ENCODE assay signal across 8 cellular contexts in genomic region chr17:7589204-7589868, GRCh38. TPM values are rescaled to one million over a fixed set of nuclear protein-coding genes. Genes with fewer than 3 reads are reported as not detected.
A peak's percentile ranks its signal among the peaks of the same experiment; 100 is the strongest.
DNase-seq lines count a peak whose midpoint lies in the region; ATAC-seq and TF ChIP-seq lines count a peak whose summit lies in the region.

No MANE protein-coding gene starts in this region.

- TF ChIP-seq CTCF in CD4-positive, alpha-beta T cell (IDR thresholded peaks at IDR 0.05), result peak; percentile 76

- H3K27ac ChIP-seq in CD4-positive, alpha-beta T cell (ENCODE audit: low read depth, low read length), result no peak overlapping the region

- H3K9me3 ChIP-seq in CD4-positive, alpha-beta T cell (ENCODE audit: control insufficient read depth, low read length), result no peaks in the 10 kb centered on the region

- no peak overlapping the region for H3K27ac Mint-ChIP-seq in CD4-positive, alpha-beta T cell
- H3K27ac Mint-ChIP-seq in activated T-cell treated with anti-CD3 and anti-CD28 coated beads, Interleukin-2, amount 50 U/mL, for 72 hours, result no peak overlapping the region

- intact Hi-C loops in CD4-positive, alpha-beta T cell (cut with DNase I, micrococcal nuclease), result loop anchor here (1.0 to 10.0 kb wide), 4 partner anchors 75 to 545 kb away; partner anchors contain the start of genes SLC16A11 (in 1 of the 2) and SLC2A4 (in 1 of the 2)

- H3K27me3 ChIP-seq in CD4-positive, alpha-beta T cell (ENCODE audit: control insufficient read depth, insufficient read depth, low read length), result no peaks in the 10 kb centered on the region

- H3K4me3 Mint-ChIP-seq in CD4-positive, alpha-beta T cell, result no peak overlapping the region
- H3K4me3 Mint-ChIP-seq in activated T-cell treated with anti-CD3 and anti-CD28 coated beads, Interleukin-2, amount 50 U/mL, for 72 hours, result no peak overlapping the region

- POLR2A ChIA-PET in CD4-positive, alpha-beta T cell (lab: Charles Lee), result interaction anchor here (0.6 to 2.5 kb wide), 13 partner anchors 13 to 699 kb away, joined by 3 to 16 read pairs (median 4); partner anchors contain the start of genes FXR2, RANGRF, SAT2 and TMEM102

- CTCF ChIA-PET in CD4-positive, alpha-beta T cell (lab: Charles Lee), result interaction anchor here (0.6 to 1.9 kb wide), 16 partner anchors 9 to 659 kb away, joined by 3 to 17 read pairs (median 4); partner anchors contain the start of genes CD68, CTC1, FXR2 and SENP3

- H3K36me3 Mint-ChIP-seq in CD4-positive, alpha-beta T cell (ENCODE audit: low read depth), result peaks cover 54% of the 10 kb centered on the region
- peaks cover 2 to 11% of the 10 kb centered on the region in 2 donors for H3K36me3 Mint-ChIP-seq in activated T-cell treated with anti-CD3 and anti-CD28 coated beads, Interleukin-2, amount 50 U/mL, for 72 hours (ENCODE audit: insufficient read depth in 2 of 2)

- peak; percentile 47 to 73 (median 58) for DNase-seq in CD4-positive, alpha-beta T cell
- peak; percentile 81 for DNase-seq in NCI-H460 (ENCODE audit: extremely low read depth, low read depth)
- peak; percentile 68 to 72 for DNase-seq in activated T-cell treated with anti-CD3 and anti-CD28 coated beads, Interleukin-2, amount 50 U/mL, for 72 hours
- DNase-seq in middle frontal gyrus (ENCODE audit: extremely low spot score, low spot score), result peak; percentile 80
- DNase-seq in stimulated activated CD8-positive, alpha-beta memory T cell treated with anti-CD3 and anti-CD28 coated beads, Interleukin-15, amount 100 ng/mL, for 48 hours (ENCODE audit: low read depth in 2 of 2), result peak; percentile 40 to 41
- DNase-seq in NCI-H69 (lab: John Stamatoyannopoulos, UW), result no peak
- DNase-seq in NCI-H510A (lab: John Stamatoyannopoulos, UW), result no peak

- no peaks in the 10 kb centered on the region for H3K9me3 Mint-ChIP-seq in CD4-positive, alpha-beta T cell
- H3K9me3 Mint-ChIP-seq in activated T-cell treated with anti-CD3 and anti-CD28 coated beads, Interleukin-2, amount 50 U/mL, for 72 hours, result no peaks in the 10 kb centered on the region

- peaks cover 7% of the 10 kb centered on the region for H3K4me1 Mint-ChIP-seq in CD4-positive, alpha-beta T cell (ENCODE audit: low read depth)
- peaks cover 17% of the 10 kb centered on the region for H3K4me1 Mint-ChIP-seq in activated T-cell treated with anti-CD3 and anti-CD28 coated beads, Interleukin-2, amount 50 U/mL, for 72 hours (ENCODE audit: low read depth)

- peak; percentile 90 for ATAC-seq in CD4-positive, alpha-beta T cell (ENCODE audit: poor library complexity)
- ATAC-seq in activated T-cell treated with anti-CD3 and anti-CD28 coated beads, Interleukin-2, amount 50 U/mL, for 72 hours (replicated peaks in 1 of 2), result peak; percentile 65 to 69
- peak; percentile 63 for ATAC-seq in esophagus mucosa

- H3K27me3 Mint-ChIP-seq in CD4-positive, alpha-beta T cell, result no peaks in the 10 kb centered on the region
- H3K27me3 Mint-ChIP-seq in activated T-cell treated with anti-CD3 and anti-CD28 coated beads, Interleukin-2, amount 50 U/mL, for 72 hours (ENCODE audit: low read depth), result no peaks in the 10 kb centered on the region

RNA-seq across cellular contexts. Expression of gene SOX15, which starts 0.6 kb away (rescaled TPM):
- under 1 TPM in 1 of 2 experiments, not detected in 1; 0.30 TPM for total RNA-seq in CD4-positive, alpha-beta T cell
- total RNA-seq in NCI-H460 (2014; rRNA removed; shearing (Covaris generic)), result 0.47 TPM in 1 of 2 replicates, not detected in the other
- 0.47 and 1.8 TPM in 2 replicates for polyA plus RNA-seq in NCI-H460 (2014; cell fraction: nucleus; rRNA removed)
- total RNA-seq in activated T-cell treated with anti-CD3 and anti-CD28 coated beads, Interleukin-2, amount 50 U/mL, for 72 hours, result under 1 TPM; 0.34 to 0.86 TPM
- total RNA-seq in esophagus mucosa, result 74.0 TPM

RNA-seq across cellular contexts. Expression of gene MPDU1, which starts 5.7 kb away (rescaled TPM):
- 10 to 100 TPM; 12.0 to 12.9 TPM for total RNA-seq in CD4-positive, alpha-beta T cell
- 107 and 133 TPM in 2 replicates for total RNA-seq in NCI-H460 (2014; rRNA removed; shearing (Covaris generic))
- 255 and 322 TPM in 2 replicates for polyA plus RNA-seq in NCI-H460 (2014; cell fraction: nucleus; rRNA removed)
- total RNA-seq in activated T-cell treated with anti-CD3 and anti-CD28 coated beads, Interleukin-2, amount 50 U/mL, for 72 hours, result 10 to 100 TPM; 44.0 to 51.9 TPM
- total RNA-seq in esophagus mucosa, result 36.7 TPM

RNA-seq across cellular contexts. Expression of gene CD68, which starts 9.9 kb away (rescaled TPM):
- under 1 TPM; 0.33 to 0.95 TPM for total RNA-seq in CD4-positive, alpha-beta T cell
- total RNA-seq in NCI-H460 (2014; rRNA removed; shearing (Covaris generic)), result 24.5 and 29.4 TPM in 2 replicates
- polyA plus RNA-seq in NCI-H460 (2014; cell fraction: nucleus; rRNA removed), result 5.0 and 12.3 TPM in 2 replicates
- total RNA-seq in activated T-cell treated with anti-CD3 and anti-CD28 coated beads, Interleukin-2, amount 50 U/mL, for 72 hours, result 10 to 100 TPM; 10.3 to 28.1 TPM
- 61.3 TPM for total RNA-seq in esophagus mucosa

RNA-seq across cellular contexts. Expression of gene FXR2, which starts 25.4 kb away (rescaled TPM):
- 10 to 100 TPM; 20.6 to 22.5 TPM for total RNA-seq in CD4-positive, alpha-beta T cell
- total RNA-seq in NCI-H460 (2014; rRNA removed; shearing (Covaris generic)), result 72.6 and 73.3 TPM in 2 replicates
- polyA plus RNA-seq in NCI-H460 (2014; cell fraction: nucleus; rRNA removed), result 77.5 and 90.8 TPM in 2 replicates
- total RNA-seq in activated T-cell treated with anti-CD3 and anti-CD28 coated beads, Interleukin-2, amount 50 U/mL, for 72 hours, result 10 to 100 TPM; 52.5 to 53.3 TPM
- total RNA-seq in esophagus mucosa, result 17.0 TPM

RNA-seq across cellular contexts. Expression of gene SENP3, which starts 27.6 kb away (rescaled TPM):
- total RNA-seq in CD4-positive, alpha-beta T cell, result 10 to 100 TPM; 27.7 to 28.9 TPM
- total RNA-seq in NCI-H460 (2014; rRNA removed; shearing (Covaris generic)), result 92.2 and 102 TPM in 2 replicates
- 216 and 314 TPM in 2 replicates for polyA plus RNA-seq in NCI-H460 (2014; cell fraction: nucleus; rRNA removed)
- total RNA-seq in activated T-cell treated with anti-CD3 and anti-CD28 coated beads, Interleukin-2, amount 50 U/mL, for 72 hours, result 10 to 100 TPM; 41.8 to 55.3 TPM
- total RNA-seq in esophagus mucosa, result 34.5 TPM

Comparison
In these comparisons a context has a peak if more than half of its experiments do, and no peak if none do; other contexts are left out.
1. DNase-seq: peak in CD4-positive, alpha-beta T cell (10 of 10), NCI-H460 (single experiment), activated T-cell treated with anti-CD3 and anti-CD28 coated beads, Interleukin-2, amount 50 U/mL, for 72 hours (2 of 2), middle frontal gyrus (single experiment) and stimulated activated CD8-positive, alpha-beta memory T cell treated with anti-CD3 and anti-CD28 coated beads, Interleukin-15, amount 100 ng/mL, for 48 hours (2 of 2); none in NCI-H69 (single experiment) and NCI-H510A (single experiment).
2. RNA of gene SOX15, which starts 0.6 kb away (total RNA-seq): 74.0 TPM in esophagus mucosa (single experiment); 0.34 to 0.86 TPM in activated T-cell treated with anti-CD3 and anti-CD28 coated beads, Interleukin-2, amount 50 U/mL, for 72 hours, 0.47 TPM in NCI-H460 and 0.30 TPM in CD4-positive, alpha-beta T cell; every median in the first group is over 10 times any median in the second.
3. RNA of gene CD68, which starts 9.9 kb away (total RNA-seq): 61.3 TPM in esophagus mucosa (single experiment), 10.3 to 28.1 TPM in activated T-cell treated with anti-CD3 and anti-CD28 coated beads, Interleukin-2, amount 50 U/mL, for 72 hours and 24.5 to 29.4 TPM in NCI-H460; 0.33 to 0.95 TPM in CD4-positive, alpha-beta T cell; every median in the first group is over 4 times any median in the second.
4. Peak in every context shown above with its lines, with median percentiles within 50 percentile points of each other: ATAC-seq.